In the genomic region with DNA sequence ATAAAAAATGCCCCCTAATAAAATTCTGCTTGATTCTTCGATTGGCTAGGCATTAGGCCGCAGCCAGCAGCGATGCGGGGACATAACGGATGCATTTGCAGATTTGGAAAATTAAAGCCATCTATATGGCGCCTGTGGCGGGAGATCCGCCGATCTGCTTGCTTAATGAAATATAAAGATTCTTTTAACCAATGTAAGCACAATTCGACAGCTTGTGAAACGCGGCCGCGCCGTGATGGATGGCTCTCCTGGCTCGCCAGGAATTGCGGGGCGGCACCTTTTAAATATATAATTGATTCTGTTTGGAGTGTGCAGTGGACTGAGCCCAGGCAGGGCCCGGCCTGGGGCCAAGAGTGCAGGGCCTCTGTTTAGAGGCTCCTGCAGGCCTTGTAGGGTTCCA, we compare ENCODE assay signal across 34 cellular contexts. TPM values are rescaled to one million over a fixed set of nuclear protein-coding genes. Genes with fewer than 3 reads are reported as not detected.
"Had no signal": no experiment of that assay in that cellular context is flagged by ENCODE, and none has a peak within 500 bp of the region (broad histone marks: within the 10 kb centered on the region; RNA-seq: fewer than 3 reads in every experiment).

No MANE protein-coding gene starts in this region.

- H3K4me2 ChIP-seq: hepatocyte had no signal

- H3K4me3 ChIP-seq: hepatocyte, left lung, left ventricle myocardium inferior, lower lobe of right lung, lung, mucosa of descending colon had no signal

- H3K27ac ChIP-seq: hepatocyte, left lung, left ventricle myocardium inferior, lower lobe of right lung had no signal

- ATAC-seq: left cardiac atrium; left colon; left lobe of liver; left lung; left ventricle myocardium superior; lower lobe of right lung; mucosa of descending colon; naive thymus-derived CD4-positive, alpha-beta T cell; naive thymus-derived CD8-positive, alpha-beta T cell had no signal

- DNase-seq: hippocampal formation; hypothalamus; immature natural killer cell; islet precursor cell; kidney; kidney glomerular epithelial cell; left cardiac atrium; left colon; left ventricle myocardium inferior; left ventricle myocardium superior; lower lobe of right lung; mammary epithelial cell; mesenchymal stem cell; mesendoderm; midbrain; mucosa of descending colon; naive B cell; naive thymus-derived CD4-positive, alpha-beta T cell had no signal

- H3K36me3 ChIP-seq: left lung, left ventricle myocardium inferior, lower lobe of right lung had no signal

- H3K9me3 ChIP-seq: left lung, left ventricle myocardium inferior, lower lobe of right lung, mucosa of descending colon had no signal

- H2AFZ ChIP-seq: hepatocyte had no signal

- FAIRE-seq: islet of Langerhans, keratinocyte, kidney had no signal

- H3K79me2 ChIP-seq: hepatocyte had no signal

- H3K4me1 ChIP-seq: left lung, left ventricle myocardium inferior, lower lobe of right lung had no signal

RNA-seq across cellular contexts. Expression of gene DMBX1, which starts 8.0 kb away (rescaled TPM):
- total RNA-seq: hepatocyte; kidney; left cardiac atrium; left colon; left lobe of liver; left lung; left ventricle myocardium inferior; left ventricle myocardium superior; liver; lower lobe of right lung; lung microvascular endothelial cell; mammary epithelial cell; mesothelial cell of epicardium; mononuclear cell; mucosa of descending colon; mucosa of gallbladder; myocyte; naive thymus-derived CD4-positive, alpha-beta T cell; naive thymus-derived CD8-positive, alpha-beta T cell had no signal
- polyA plus RNA-seq: hepatocyte; immature natural killer cell; keratinocyte; liver; mammary epithelial cell; naive thymus-derived CD4-positive, alpha-beta T cell; naive thymus-derived CD8-positive, alpha-beta T cell had no signal

RNA-seq across cellular contexts. Expression of gene KNCN, which starts 53.8 kb away (rescaled TPM):
- total RNA-seq: hepatocyte; kidney; kidney epithelial cell; left cardiac atrium; left colon; left lobe of liver; left lung; left ventricle myocardium inferior; left ventricle myocardium superior; liver; lower leg skin; lower lobe of right lung; lung microvascular endothelial cell; mammary epithelial cell; mesenteric fat pad; mesothelial cell of epicardium; mucosa of descending colon; mucosa of gallbladder; myocyte; naive thymus-derived CD4-positive, alpha-beta T cell; naive thymus-derived CD8-positive, alpha-beta T cell had no signal
- polyA plus RNA-seq: hepatocyte; immature natural killer cell; keratinocyte; liver; mammary epithelial cell; naive thymus-derived CD4-positive, alpha-beta T cell; naive thymus-derived CD8-positive, alpha-beta T cell had no signal
